ENCODE assay signal across 1 cellular context in the genomic region with DNA sequence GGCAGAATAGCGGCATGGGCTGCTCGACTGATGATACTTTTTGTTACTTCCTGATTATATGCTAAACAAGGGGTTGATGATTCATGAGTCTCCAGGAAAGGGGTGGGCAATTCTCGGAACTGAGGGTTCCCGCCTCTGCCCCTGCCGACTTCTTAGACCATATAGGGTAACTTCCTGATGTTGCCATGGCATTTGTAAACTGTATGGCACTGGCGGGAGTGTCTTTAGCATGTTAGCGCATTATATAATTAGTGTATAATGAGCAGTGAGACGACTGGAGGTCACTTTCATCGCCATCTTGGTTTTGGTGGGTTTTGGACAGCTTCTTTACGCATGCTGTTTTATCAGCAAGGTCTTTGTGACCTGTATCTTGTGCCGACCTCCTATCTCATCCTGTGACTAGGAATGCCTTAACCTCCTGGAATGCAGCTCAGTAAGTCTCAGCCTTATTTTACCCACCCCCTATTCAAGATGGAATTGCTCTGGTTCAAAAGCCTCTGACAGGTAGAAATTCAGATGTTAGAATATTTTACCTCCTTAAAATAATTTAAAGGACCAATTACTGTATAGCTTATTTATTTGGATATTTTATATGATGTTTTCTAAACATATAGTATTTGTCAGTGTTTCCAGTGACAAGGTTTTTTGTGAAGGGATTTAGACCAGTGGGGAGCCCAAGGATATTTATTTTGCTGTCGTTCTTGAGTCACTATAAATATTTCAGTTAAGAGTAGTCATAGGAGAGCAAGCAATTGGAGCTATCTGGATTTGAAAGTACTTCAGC.
TF ChIP-seq lines count a peak whose summit lies in the region.

No MANE protein-coding gene starts in this region.

TF ChIP-seq in K562, 482 proteins besides CTCF, POLR2A, EP300 and RAD21 (continued from another document):
- TF ChIP-seq, protein P1, sequence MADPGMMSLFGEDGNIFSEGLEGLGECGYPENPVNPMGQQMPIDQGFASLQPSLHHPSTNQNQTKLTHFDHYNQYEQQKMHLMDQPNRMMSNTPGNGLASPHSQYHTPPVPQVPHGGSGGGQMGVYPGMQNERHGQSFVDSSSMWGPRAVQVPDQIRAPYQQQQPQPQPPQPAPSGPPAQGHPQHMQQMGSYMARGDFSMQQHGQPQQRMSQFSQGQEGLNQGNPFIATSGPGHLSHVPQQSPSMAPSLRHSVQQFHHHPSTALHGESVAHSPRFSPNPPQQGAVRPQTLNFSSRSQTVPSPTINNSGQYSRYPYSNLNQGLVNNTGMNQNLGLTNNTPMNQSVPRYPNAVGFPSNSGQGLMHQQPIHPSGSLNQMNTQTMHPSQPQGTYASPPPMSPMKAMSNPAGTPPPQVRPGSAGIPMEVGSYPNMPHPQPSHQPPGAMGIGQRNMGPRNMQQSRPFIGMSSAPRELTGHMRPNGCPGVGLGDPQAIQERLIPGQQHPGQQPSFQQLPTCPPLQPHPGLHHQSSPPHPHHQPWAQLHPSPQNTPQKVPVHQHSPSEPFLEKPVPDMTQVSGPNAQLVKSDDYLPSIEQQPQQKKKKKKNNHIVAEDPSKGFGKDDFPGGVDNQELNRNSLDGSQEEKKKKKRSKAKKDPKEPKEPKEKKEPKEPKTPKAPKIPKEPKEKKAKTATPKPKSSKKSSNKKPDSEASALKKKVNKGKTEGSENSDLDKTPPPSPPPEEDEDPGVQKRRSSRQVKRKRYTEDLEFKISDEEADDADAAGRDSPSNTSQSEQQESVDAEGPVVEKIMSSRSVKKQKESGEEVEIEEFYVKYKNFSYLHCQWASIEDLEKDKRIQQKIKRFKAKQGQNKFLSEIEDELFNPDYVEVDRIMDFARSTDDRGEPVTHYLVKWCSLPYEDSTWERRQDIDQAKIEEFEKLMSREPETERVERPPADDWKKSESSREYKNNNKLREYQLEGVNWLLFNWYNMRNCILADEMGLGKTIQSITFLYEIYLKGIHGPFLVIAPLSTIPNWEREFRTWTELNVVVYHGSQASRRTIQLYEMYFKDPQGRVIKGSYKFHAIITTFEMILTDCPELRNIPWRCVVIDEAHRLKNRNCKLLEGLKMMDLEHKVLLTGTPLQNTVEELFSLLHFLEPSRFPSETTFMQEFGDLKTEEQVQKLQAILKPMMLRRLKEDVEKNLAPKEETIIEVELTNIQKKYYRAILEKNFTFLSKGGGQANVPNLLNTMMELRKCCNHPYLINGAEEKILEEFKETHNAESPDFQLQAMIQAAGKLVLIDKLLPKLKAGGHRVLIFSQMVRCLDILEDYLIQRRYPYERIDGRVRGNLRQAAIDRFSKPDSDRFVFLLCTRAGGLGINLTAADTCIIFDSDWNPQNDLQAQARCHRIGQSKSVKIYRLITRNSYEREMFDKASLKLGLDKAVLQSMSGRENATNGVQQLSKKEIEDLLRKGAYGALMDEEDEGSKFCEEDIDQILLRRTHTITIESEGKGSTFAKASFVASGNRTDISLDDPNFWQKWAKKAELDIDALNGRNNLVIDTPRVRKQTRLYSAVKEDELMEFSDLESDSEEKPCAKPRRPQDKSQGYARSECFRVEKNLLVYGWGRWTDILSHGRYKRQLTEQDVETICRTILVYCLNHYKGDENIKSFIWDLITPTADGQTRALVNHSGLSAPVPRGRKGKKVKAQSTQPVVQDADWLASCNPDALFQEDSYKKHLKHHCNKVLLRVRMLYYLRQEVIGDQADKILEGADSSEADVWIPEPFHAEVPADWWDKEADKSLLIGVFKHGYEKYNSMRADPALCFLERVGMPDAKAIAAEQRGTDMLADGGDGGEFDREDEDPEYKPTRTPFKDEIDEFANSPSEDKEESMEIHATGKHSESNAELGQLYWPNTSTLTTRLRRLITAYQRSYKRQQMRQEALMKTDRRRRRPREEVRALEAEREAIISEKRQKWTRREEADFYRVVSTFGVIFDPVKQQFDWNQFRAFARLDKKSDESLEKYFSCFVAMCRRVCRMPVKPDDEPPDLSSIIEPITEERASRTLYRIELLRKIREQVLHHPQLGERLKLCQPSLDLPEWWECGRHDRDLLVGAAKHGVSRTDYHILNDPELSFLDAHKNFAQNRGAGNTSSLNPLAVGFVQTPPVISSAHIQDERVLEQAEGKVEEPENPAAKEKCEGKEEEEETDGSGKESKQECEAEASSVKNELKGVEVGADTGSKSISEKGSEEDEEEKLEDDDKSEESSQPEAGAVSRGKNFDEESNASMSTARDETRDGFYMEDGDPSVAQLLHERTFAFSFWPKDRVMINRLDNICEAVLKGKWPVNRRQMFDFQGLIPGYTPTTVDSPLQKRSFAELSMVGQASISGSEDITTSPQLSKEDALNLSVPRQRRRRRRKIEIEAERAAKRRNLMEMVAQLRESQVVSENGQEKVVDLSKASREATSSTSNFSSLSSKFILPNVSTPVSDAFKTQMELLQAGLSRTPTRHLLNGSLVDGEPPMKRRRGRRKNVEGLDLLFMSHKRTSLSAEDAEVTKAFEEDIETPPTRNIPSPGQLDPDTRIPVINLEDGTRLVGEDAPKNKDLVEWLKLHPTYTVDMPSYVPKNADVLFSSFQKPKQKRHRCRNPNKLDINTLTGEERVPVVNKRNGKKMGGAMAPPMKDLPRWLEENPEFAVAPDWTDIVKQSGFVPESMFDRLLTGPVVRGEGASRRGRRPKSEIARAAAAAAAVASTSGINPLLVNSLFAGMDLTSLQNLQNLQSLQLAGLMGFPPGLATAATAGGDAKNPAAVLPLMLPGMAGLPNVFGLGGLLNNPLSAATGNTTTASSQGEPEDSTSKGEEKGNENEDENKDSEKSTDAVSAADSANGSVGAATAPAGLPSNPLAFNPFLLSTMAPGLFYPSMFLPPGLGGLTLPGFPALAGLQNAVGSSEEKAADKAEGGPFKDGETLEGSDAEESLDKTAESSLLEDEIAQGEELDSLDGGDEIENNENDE (IDR thresholded peaks at IDR 0.05; ENCODE audit: low read depth, low read length), result no peak
- peak in 1 of 2 experiments; percentile 74; a peak in 2 of 4 replicates for TF ChIP-seq SIX5 (IDR thresholded peaks at IDR 0.05; ENCODE audit: borderline replicate concordance in 1 of 2, insufficient read depth in 1 of 2, low read depth in 1 of 2, low read length in 2 of 2)
- TF ChIP-seq ZNF12 (CRISPR knock-in tag; IDR thresholded peaks at IDR 0.05), result no peak
- TF ChIP-seq, protein P2, sequence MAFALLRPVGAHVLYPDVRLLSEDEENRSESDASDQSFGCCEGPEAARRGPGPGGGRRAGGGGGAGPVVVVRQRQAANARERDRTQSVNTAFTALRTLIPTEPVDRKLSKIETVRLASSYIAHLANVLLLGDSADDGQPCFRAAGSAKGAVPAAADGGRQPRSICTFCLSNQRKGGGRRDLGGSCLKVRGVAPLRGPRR (CRISPR knock-in tag; IDR thresholded peaks at IDR 0.05), result peak; percentile 94
- TF ChIP-seq RBM25 (IDR thresholded peaks at IDR 0.05; ENCODE audit: low read depth, low read length, severe bottlenecking), result peak; percentile 43
- TF ChIP-seq SMAD4 (CRISPR knock-in tag; conservative IDR thresholded peaks at IDR 0.05), result peak; percentile 75
- TF ChIP-seq CEBPB (tag; IDR thresholded peaks at IDR 0.05), result no peak
TF ChIP-seq in K562: peak in this region for 242.
